In genomic region chr12:103469716-103470115, GRCh38 we compare ENCODE assay signal across 23 cellular contexts. TPM values are rescaled to one million over a fixed set of nuclear protein-coding genes. Genes with fewer than 3 reads are reported as not detected.
DNase-seq lines count a peak whose midpoint lies in the region; ATAC-seq lines count a peak whose summit lies in the region.
"Had no signal": no experiment of that assay in that cellular context is flagged by ENCODE, and none has a peak within 500 bp of the region (broad histone marks: within the 10 kb centered on the region; RNA-seq: fewer than 3 reads in every experiment).

No MANE protein-coding gene starts in this region.

- H3K27me3 Mint-ChIP-seq in stimulated activated naive CD8-positive, alpha-beta T cell treated with anti-CD3 and anti-CD28 coated beads, Interleukin-15, Interleukin-2, amounts not matched to agents 100 ng/mL and 50 ng/mL, for 24 hours = no peaks in the 10 kb centered on the region
- no peaks in the 10 kb centered on the region for H3K27me3 Mint-ChIP-seq in activated T-helper 17 cell treated with anti-CD3 and anti-CD28 coated beads, Interleukin-2, amount 50 U/mL, for 72 hours
- H3K27me3 Mint-ChIP-seq: B cell had no signal

- no peak overlapping the region for H3K4me3 Mint-ChIP-seq in stimulated activated naive CD8-positive, alpha-beta T cell treated with anti-CD3 and anti-CD28 coated beads, Interleukin-15, Interleukin-2, amounts not matched to agents 100 ng/mL and 50 ng/mL, for 24 hours
- no peak overlapping the region for H3K4me3 Mint-ChIP-seq in activated T-helper 17 cell treated with anti-CD3 and anti-CD28 coated beads, Interleukin-2, amount 50 U/mL, for 72 hours
- H3K4me3 Mint-ChIP-seq: B cell had no signal

- H3K36me3 Mint-ChIP-seq in stimulated activated naive CD8-positive, alpha-beta T cell treated with anti-CD3 and anti-CD28 coated beads, Interleukin-15, Interleukin-2, amounts not matched to agents 100 ng/mL and 50 ng/mL, for 24 hours (ENCODE audit: low read depth) = no peaks in the 10 kb centered on the region
- no peaks in the 10 kb centered on the region for H3K36me3 Mint-ChIP-seq in activated T-helper 17 cell treated with anti-CD3 and anti-CD28 coated beads, Interleukin-2, amount 50 U/mL, for 72 hours (ENCODE audit: low read depth)

- ATAC-seq in stimulated activated naive CD8-positive, alpha-beta T cell treated with anti-CD3 and anti-CD28 coated beads, Interleukin-15, Interleukin-2, amounts not matched to agents 100 U/mL and 50 U/mL, for 24 hours = no peak
- peak; percentile 64 for ATAC-seq in HG03432 (IDR thresholded peaks at IDR 0.05; ENCODE audit: unreplicated experiment)
- peak; percentile 54 for ATAC-seq in activated T-helper 17 cell treated with anti-CD3 and anti-CD28 coated beads, Interleukin-2, amount 50 U/mL, for 72 hours (replicated peaks)
- ATAC-seq in GM18502 (IDR thresholded peaks at IDR 0.05; ENCODE audit: poor library complexity, unreplicated experiment) = no peak
- ATAC-seq in GM21723 (IDR thresholded peaks at IDR 0.05; ENCODE audit: unreplicated experiment) = no peak
- ATAC-seq: HepG2 had no signal

- no peaks in the 10 kb centered on the region for H3K9me3 Mint-ChIP-seq in stimulated activated naive CD8-positive, alpha-beta T cell treated with anti-CD3 and anti-CD28 coated beads, Interleukin-15, Interleukin-2, amounts not matched to agents 100 ng/mL and 50 ng/mL, for 24 hours
- peaks cover 3% of the 10 kb centered on the region for H3K9me3 Mint-ChIP-seq in activated T-helper 17 cell treated with anti-CD3 and anti-CD28 coated beads, Interleukin-2, amount 50 U/mL, for 72 hours

- peaks cover 15% of the 10 kb centered on the region for H3K4me1 Mint-ChIP-seq in stimulated activated naive CD8-positive, alpha-beta T cell treated with anti-CD3 and anti-CD28 coated beads, Interleukin-15, Interleukin-2, amounts not matched to agents 100 ng/mL and 50 ng/mL, for 24 hours (ENCODE audit: low read depth)
- peaks cover 5% of the 10 kb centered on the region for H3K4me1 Mint-ChIP-seq in activated T-helper 17 cell treated with anti-CD3 and anti-CD28 coated beads, Interleukin-2, amount 50 U/mL, for 72 hours

- no peak for DNase-seq in stimulated activated naive CD8-positive, alpha-beta T cell treated with anti-CD3 and anti-CD28 coated beads, Interleukin-15, Interleukin-2, amounts not matched to agents 100 U/mL and 50 U/mL, for 24 hours
- no peak for DNase-seq in activated CD4-positive, alpha-beta T cell treated with anti-CD3 and anti-CD28 coated beads for 48 hours
- no peak for DNase-seq in SK-N-DZ (ENCODE audit: low spot score)
- DNase-seq: 8988T, COR-L47, DMS 273 treated with DMSO at 0.1 percent for 48 hours, DND-41, KBM-7, MV-4-11, NCI-H1417, NCI-H187, NCI-H226, NCI-H524, SJCRH30 had no signal

- H3K27ac Mint-ChIP-seq in stimulated activated naive CD8-positive, alpha-beta T cell treated with anti-CD3 and anti-CD28 coated beads, Interleukin-15, Interleukin-2, amounts not matched to agents 100 ng/mL and 50 ng/mL, for 24 hours = peak overlapping the region; percentile 32
- H3K27ac Mint-ChIP-seq in activated T-helper 17 cell treated with anti-CD3 and anti-CD28 coated beads, Interleukin-2, amount 50 U/mL, for 72 hours = no peak overlapping the region

RNA-seq across cellular contexts. Expression of gene C12orf42, which starts 26.1 kb away (rescaled TPM):
- total RNA-seq in activated T-helper 17 cell treated with anti-CD3 and anti-CD28 coated beads, Interleukin-2, amount 50 U/mL, for 72 hours = not detected
- polyA plus RNA-seq in SK-N-DZ (2014; cell fraction: cytosol; rRNA removed) = 0.10 TPM in 1 of 2 replicates, not detected in the other
- polyA plus RNA-seq in SK-N-DZ (2014; cell fraction: nucleus; rRNA removed) = 0.12 and 1.5 TPM in 2 replicates
- total RNA-seq: G401, H1, HepG2, SJCRH30 had no signal
- polyA plus RNA-seq: HepG2 had no signal

Comparison
In these comparisons a context has a peak if more than half of its experiments do, and no peak if none do; other contexts are left out.
1. ATAC-seq: peak in HG03432 (single experiment) and activated T-helper 17 cell treated with anti-CD3 and anti-CD28 coated beads, Interleukin-2, amount 50 U/mL, for 72 hours (single experiment); none in stimulated activated naive CD8-positive, alpha-beta T cell treated with anti-CD3 and anti-CD28 coated beads, Interleukin-15, Interleukin-2, amounts not matched to agents 100 U/mL and 50 U/mL, for 24 hours (single experiment), GM18502 (single experiment) and GM21723 (single experiment).